ENCODE assay signal across 1 cellular context in the genomic region with DNA sequence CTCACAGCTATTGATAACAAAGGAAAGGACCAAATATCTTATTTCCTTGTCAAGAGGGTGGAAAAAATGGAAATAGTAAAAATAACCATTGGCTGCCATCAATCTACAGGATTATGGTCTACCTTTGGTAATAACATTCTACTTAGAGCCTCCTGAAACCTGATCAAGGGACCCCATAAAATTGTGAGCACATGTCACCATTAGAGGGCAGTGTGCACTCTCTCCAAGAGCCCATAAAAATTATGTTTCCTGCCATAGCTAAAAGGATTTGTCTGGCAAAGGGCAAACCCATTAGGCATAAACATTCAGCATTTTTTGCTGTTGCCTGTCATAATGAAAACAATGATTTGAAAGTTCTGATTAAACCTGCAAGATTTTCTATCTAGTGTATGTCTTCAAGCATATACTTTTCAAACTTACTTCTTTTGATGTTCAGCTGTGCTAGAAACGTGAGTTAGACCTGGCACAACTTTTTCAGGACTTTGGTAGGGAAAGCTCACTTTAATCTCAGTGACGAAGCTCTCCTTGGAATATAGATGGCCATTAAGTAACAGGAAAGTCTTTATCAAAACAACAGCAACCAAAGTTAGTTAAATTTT.
TF ChIP-seq lines count a peak whose summit lies in the region.

No MANE protein-coding gene starts in this region.

TF ChIP-seq in K562, 482 proteins besides CTCF, POLR2A, EP300 and RAD21 (continued from another document):
- TF ChIP-seq, protein P1, sequence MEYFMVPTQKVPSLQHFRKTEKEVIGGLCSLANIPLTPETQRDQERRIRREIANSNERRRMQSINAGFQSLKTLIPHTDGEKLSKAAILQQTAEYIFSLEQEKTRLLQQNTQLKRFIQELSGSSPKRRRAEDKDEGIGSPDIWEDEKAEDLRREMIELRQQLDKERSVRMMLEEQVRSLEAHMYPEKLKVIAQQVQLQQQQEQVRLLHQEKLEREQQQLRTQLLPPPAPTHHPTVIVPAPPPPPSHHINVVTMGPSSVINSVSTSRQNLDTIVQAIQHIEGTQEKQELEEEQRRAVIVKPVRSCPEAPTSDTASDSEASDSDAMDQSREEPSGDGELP (CRISPR knock-in tag; IDR thresholded peaks at IDR 0.05; ENCODE audit: borderline replicate concordance), result no peak
